ENCODE assay signal across 1 cellular context in the genomic region with DNA sequence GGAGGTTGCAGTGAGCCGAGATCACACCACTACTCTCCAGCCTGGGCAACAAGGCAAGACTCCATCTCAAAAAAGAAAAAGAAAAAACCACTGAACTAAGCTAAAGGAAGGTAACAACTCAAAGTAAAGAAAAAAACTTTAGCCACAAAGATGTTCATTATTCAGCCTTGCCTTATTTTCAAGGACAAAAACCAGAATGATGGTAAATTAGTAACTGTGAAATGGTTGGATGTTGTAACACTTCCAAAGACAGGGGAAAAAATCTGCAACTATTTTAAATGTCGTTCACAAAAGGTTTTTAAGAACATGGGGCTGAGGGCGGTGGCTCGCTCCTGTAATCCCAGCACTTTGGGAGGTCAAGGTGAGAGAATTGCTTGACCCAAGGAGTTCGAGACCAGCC.
TF ChIP-seq lines count a peak whose summit lies in the region.

No MANE protein-coding gene starts in this region.

TF ChIP-seq in HepG2, 621 proteins besides CTCF, POLR2A, EP300 and RAD21:
- TF ChIP-seq SNAI1 (CRISPR knock-in tag; IDR thresholded peaks at IDR 0.05; ENCODE audit: borderline replicate concordance) (no peak), NFE2L2 (IDR thresholded peaks at IDR 0.05; ENCODE audit: low read length) (no peak), GATAD2A (CRISPR knock-in tag; IDR thresholded peaks at IDR 0.05) (0 out of 2 replicates have a peak, but pooled peaks have one; percentile 13), FOXK2 (IDR thresholded peaks at IDR 0.05) (no peak), ZNF703 (CRISPR knock-in tag; IDR thresholded peaks at IDR 0.05; ENCODE audit: borderline replicate concordance) (no peak), HOXA7 (CRISPR knock-in tag; IDR thresholded peaks at IDR 0.05) (no peak), ZNF235 (CRISPR knock-in tag; IDR thresholded peaks at IDR 0.05; ENCODE audit: borderline replicate concordance) (no peak), ZNF121 (CRISPR knock-in tag; IDR thresholded peaks at IDR 0.05) (0 out of 2 replicates have a peak, but pooled peaks have one; percentile 25), NCOA2 (CRISPR knock-in tag; IDR thresholded peaks at IDR 0.05) (peak; percentile 20; the same call in 1 of the 2 replicates), KAT2B (IDR thresholded peaks at IDR 0.05; ENCODE audit: borderline replicate concordance, low read depth, low read length) (no peak), ZNF282 (IDR thresholded peaks at IDR 0.05; ENCODE audit: partially characterized antibody) (no peak), ZNF674 (CRISPR knock-in tag; IDR thresholded peaks at IDR 0.05; ENCODE audit: low read depth) (no peak), ZBTB3 (CRISPR knock-in tag; IDR thresholded peaks at IDR 0.05; ENCODE audit: borderline replicate concordance, low read depth) (no peak), SAP130 (CRISPR knock-in tag; IDR thresholded peaks at IDR 0.05; ENCODE audit: low read depth) (no peak), ZNF556 (CRISPR knock-in tag; IDR thresholded peaks at IDR 0.05; ENCODE audit: borderline replicate concordance) (no peak), NR2F6 (IDR thresholded peaks at IDR 0.05) (peak; percentile 14; the same call in 1 of the 2 replicates), NR2F6 (CRISPR knock-in tag; IDR thresholded peaks at IDR 0.05) (no peak), LCORL (IDR thresholded peaks at IDR 0.05) (no peak), LCORL (CRISPR knock-in tag; IDR thresholded peaks at IDR 0.05) (0 out of 2 replicates have a peak, but pooled peaks have one; percentile 22), ZNF780A (CRISPR knock-in tag; IDR thresholded peaks at IDR 0.05) (no peak), ZBTB42 (CRISPR knock-in tag; IDR thresholded peaks at IDR 0.05) (no peak), HOXA3 (CRISPR knock-in tag; IDR thresholded peaks at IDR 0.05) (no peak), ZNF274 (CRISPR knock-in tag; IDR thresholded peaks at IDR 0.05) (no peak), ZMYM2 (CRISPR knock-in tag; IDR thresholded peaks at IDR 0.05) (no peak), TBX2 (CRISPR knock-in tag; IDR thresholded peaks at IDR 0.05; ENCODE audit: borderline replicate concordance) (0 out of 2 replicates have a peak, but pooled peaks have one; percentile 11), ZNF546 (CRISPR knock-in tag; conservative IDR thresholded peaks at IDR 0.05) (no peak), ZNF607 (CRISPR knock-in tag; IDR thresholded peaks at IDR 0.05; ENCODE audit: borderline replicate concordance) (no peak), SP2 (CRISPR knock-in tag; IDR thresholded peaks at IDR 0.05) (no peak), HDAC6 (IDR thresholded peaks at IDR 0.05; ENCODE audit: low read depth, low read length) (no peak)
- TF ChIP-seq, protein P1, sequence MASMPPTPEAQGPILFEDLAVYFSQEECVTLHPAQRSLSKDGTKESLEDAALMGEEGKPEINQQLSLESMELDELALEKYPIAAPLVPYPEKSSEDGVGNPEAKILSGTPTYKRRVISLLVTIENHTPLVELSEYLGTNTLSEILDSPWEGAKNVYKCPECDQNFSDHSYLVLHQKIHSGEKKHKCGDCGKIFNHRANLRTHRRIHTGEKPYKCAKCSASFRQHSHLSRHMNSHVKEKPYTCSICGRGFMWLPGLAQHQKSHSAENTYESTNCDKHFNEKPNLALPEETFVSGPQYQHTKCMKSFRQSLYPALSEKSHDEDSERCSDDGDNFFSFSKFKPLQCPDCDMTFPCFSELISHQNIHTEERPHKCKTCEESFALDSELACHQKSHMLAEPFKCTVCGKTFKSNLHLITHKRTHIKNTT (CRISPR knock-in tag; IDR thresholded peaks at IDR 0.05): no peak
- TF ChIP-seq, protein P2, sequence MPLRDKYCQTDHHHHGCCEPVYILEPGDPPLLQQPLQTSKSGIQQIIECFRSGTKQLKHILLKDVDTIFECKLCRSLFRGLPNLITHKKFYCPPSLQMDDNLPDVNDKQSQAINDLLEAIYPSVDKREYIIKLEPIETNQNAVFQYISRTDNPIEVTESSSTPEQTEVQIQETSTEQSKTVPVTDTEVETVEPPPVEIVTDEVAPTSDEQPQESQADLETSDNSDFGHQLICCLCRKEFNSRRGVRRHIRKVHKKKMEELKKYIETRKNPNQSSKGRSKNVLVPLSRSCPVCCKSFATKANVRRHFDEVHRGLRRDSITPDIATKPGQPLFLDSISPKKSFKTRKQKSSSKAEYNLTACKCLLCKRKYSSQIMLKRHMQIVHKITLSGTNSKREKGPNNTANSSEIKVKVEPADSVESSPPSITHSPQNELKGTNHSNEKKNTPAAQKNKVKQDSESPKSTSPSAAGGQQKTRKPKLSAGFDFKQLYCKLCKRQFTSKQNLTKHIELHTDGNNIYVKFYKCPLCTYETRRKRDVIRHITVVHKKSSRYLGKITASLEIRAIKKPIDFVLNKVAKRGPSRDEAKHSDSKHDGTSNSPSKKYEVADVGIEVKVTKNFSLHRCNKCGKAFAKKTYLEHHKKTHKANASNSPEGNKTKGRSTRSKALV (CRISPR knock-in tag; IDR thresholded peaks at IDR 0.05): no peak
- TF ChIP-seq, protein P3, sequence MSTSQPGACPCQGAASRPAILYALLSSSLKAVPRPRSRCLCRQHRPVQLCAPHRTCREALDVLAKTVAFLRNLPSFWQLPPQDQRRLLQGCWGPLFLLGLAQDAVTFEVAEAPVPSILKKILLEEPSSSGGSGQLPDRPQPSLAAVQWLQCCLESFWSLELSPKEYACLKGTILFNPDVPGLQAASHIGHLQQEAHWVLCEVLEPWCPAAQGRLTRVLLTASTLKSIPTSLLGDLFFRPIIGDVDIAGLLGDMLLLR (CRISPR knock-in tag; IDR thresholded peaks at IDR 0.05): no peak
- TF ChIP-seq, protein P4, sequence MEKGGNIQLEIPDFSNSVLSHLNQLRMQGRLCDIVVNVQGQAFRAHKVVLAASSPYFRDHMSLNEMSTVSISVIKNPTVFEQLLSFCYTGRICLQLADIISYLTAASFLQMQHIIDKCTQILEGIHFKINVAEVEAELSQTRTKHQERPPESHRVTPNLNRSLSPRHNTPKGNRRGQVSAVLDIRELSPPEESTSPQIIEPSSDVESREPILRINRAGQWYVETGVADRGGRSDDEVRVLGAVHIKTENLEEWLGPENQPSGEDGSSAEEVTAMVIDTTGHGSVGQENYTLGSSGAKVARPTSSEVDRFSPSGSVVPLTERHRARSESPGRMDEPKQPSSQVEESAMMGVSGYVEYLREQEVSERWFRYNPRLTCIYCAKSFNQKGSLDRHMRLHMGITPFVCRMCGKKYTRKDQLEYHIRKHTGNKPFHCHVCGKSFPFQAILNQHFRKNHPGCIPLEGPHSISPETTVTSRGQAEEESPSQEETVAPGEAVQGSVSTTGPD (CRISPR knock-in tag; IDR thresholded peaks at IDR 0.05): no peak
- TF ChIP-seq, protein P5, sequence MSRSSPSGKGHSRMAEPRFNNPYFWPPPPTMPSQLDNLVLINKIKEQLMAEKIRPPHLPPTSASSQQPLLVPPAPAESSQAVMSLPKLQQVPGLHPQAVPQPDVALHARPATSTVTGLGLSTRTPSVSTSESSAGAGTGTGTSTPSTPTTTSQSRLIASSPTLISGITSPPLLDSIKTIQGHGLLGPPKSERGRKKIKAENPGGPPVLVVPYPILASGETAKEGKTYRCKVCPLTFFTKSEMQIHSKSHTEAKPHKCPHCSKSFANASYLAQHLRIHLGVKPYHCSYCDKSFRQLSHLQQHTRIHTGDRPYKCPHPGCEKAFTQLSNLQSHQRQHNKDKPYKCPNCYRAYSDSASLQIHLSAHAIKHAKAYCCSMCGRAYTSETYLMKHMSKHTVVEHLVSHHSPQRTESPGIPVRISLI (CRISPR knock-in tag; IDR thresholded peaks at IDR 0.05; ENCODE audit: borderline replicate concordance): 0 out of 2 replicates have a peak, but pooled peaks have one; percentile 23
- TF ChIP-seq, protein P6, sequence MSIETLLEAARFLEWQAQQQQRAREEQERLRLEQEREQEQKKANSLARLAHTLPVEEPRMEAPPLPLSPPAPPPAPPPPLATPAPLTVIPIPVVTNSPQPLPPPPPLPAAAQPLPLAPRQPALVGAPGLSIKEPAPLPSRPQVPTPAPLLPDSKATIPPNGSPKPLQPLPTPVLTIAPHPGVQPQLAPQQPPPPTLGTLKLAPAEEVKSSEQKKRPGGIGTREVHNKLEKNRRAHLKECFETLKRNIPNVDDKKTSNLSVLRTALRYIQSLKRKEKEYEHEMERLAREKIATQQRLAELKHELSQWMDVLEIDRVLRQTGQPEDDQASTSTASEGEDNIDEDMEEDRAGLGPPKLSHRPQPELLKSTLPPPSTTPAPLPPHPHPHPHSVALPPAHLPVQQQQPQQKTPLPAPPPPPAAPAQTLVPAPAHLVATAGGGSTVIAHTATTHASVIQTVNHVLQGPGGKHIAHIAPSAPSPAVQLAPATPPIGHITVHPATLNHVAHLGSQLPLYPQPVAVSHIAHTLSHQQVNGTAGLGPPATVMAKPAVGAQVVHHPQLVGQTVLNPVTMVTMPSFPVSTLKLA (IDR thresholded peaks at IDR 0.05): no peak
